1 cellular context compared by ENCODE assay signal in the genomic region with DNA sequence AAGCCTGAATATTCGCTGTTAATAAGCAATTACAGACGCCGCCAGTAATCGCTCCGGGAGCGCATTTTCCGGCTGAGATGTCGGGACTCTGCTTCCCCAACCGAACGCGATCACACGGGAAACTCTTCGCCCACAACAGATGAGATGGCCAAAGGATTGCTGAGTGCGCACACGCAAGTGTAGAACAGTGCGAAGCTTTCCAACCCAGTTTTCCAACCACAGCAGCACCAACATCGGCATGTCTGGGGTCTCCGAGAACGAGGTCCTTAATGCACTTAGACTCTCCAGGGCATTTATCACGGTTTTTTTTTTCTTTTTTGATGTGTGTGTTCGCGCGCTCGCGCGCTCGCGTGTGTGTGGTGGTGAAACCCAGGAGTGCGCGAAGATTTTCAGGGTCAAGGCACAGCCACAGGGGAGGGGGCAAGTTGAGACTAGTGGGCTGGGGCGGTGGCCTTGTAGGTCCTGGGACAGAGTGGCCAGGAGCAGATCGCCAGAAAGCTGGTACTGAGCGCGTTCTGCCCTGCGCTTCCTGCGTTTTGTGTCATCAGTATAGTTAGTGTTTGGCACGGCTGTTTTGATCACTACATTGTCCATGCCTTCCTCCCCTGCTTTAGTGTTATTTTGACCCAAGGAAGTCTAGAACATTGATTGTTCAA.
TF ChIP-seq lines count a peak whose summit lies in the region.

No MANE protein-coding gene starts in this region.

TF ChIP-seq in neural cell, 6 proteins besides CTCF, POLR2A, EP300 and RAD21:
- TF ChIP-seq EZH2 (IDR thresholded peaks at IDR 0.05; ENCODE audit: borderline replicate concordance, insufficient read depth, low read length, poor library complexity, severe bottlenecking): peak; percentile 32
- TF ChIP-seq SMC3 (conservative IDR thresholded peaks at IDR 0.05; ENCODE audit: poor library complexity): no peak
- no peak for TF ChIP-seq TAF1 (IDR thresholded peaks at IDR 0.05; ENCODE audit: low read depth)
- peak; percentile 52 for TF ChIP-seq POLR2AphosphoS5 (IDR thresholded peaks at IDR 0.05)
